11 cellular contexts compared by ENCODE assay signal in the genomic region with DNA sequence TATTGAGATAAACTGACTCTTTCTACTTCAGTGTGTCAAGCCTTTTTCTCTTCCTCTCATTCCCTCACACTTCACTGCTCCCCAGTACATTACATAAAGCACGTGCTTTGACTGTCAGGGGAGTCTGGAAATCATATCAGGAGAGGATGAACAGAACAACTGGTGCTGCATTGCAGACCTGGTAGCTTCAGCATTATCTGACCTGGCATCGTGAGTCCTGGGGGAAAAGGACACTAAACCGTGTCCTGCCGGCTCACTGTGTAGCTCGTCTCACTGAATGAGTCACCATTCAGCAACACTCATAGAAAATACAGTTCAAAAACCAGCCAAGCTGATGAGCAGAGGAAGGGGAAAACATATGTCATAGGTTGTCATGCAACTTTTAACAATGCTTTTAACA.
A peak's percentile ranks its signal among the peaks of the same experiment; 100 is the strongest.
DNase-seq lines count a peak whose midpoint lies in the region; ATAC-seq, FAIRE-seq and TF ChIP-seq lines count a peak whose summit lies in the region.
"Had no signal": no experiment of that assay in that cellular context is flagged by ENCODE, and none has a peak within 500 bp of the region (broad histone marks: within the 10 kb centered on the region; RNA-seq: fewer than 3 reads in every experiment).

No MANE protein-coding gene starts in this region.

- TF ChIP-seq CTCF in fibroblast of lung (conservative IDR thresholded peaks at IDR 0.05 in 1 of 2, IDR thresholded peaks at IDR 0.05 in 1 of 2; ENCODE audit: low read depth in 1 of 2, low read length in 2 of 2) = no peak

- H4K20me1 ChIP-seq in fibroblast of lung (ENCODE audit: control insufficient read depth, extremely low read depth, insufficient read depth, low read length) = no peaks in the 10 kb centered on the region
- H4K20me1 ChIP-seq: BLaER1 treated with 17β-estradiol and CSF1 and Interleukin-3, amounts not matched to agents 10 nM and 100 nM had no signal

- no peak overlapping the region for H3K27ac ChIP-seq in fibroblast of lung (ENCODE audit: insufficient read depth, low read length)
- H3K27ac ChIP-seq: BLaER1 treated with 17β-estradiol and CSF1 and Interleukin-3, amounts not matched to agents 10 nM and 100 nM; colonic mucosa had no signal

- DNase-seq in ACHN = peak; percentile 46
- DNase-seq in HCEC 1CT = peak; percentile 59
- DNase-seq in fibroblast of lung (ENCODE audit: low read depth in 2 of 2) = peak; percentile 51 to 65
- no peak for DNase-seq in GM12891 (ENCODE audit: insufficient read length, low spot score)
- DNase-seq in NCI-H187 treated with DMSO at 0.1 percent for 48 hours (lab: John Stamatoyannopoulos, UW) = no peak
- DNase-seq in activated CD4-positive, CD25-positive, alpha-beta regulatory T cell treated with anti-CD3 and anti-CD28 coated beads, Interleukin-2, amount 50 U/mL, for 72 hours = no peak
- DNase-seq: colonic mucosa, left ventricle myocardium superior had no signal

- peaks cover 4% of the 10 kb centered on the region for H3K4me1 ChIP-seq in fibroblast of lung (ENCODE audit: control insufficient read depth, extremely low read depth, insufficient read depth, low read length)
- H3K4me1 ChIP-seq: BLaER1 treated with 17β-estradiol and CSF1 and Interleukin-3, amounts not matched to agents 10 nM and 100 nM; colonic mucosa had no signal

- no peaks in the 10 kb centered on the region for H3K36me3 ChIP-seq in fibroblast of lung (ENCODE audit: control insufficient read depth, insufficient read depth, low read length)
- H3K36me3 ChIP-seq: BLaER1 treated with 17β-estradiol and CSF1 and Interleukin-3, amounts not matched to agents 10 nM and 100 nM; colonic mucosa had no signal

- no peaks in the 10 kb centered on the region for H3K9me3 ChIP-seq in fibroblast of lung (ENCODE audit: control insufficient read depth, insufficient read depth, low read depth, low read length)
- H3K9me3 ChIP-seq: colonic mucosa had no signal

- no peak overlapping the region for H3K9ac ChIP-seq in fibroblast of lung (ENCODE audit: insufficient read depth, low read length)
- H3K9ac ChIP-seq: BLaER1 treated with 17β-estradiol and CSF1 and Interleukin-3, amounts not matched to agents 10 nM and 100 nM had no signal

- no peaks in the 10 kb centered on the region for H3K79me2 ChIP-seq in fibroblast of lung (ENCODE audit: control insufficient read depth, insufficient read depth, low read length)

- H2AFZ ChIP-seq in fibroblast of lung (ENCODE audit: low read length) = no peak overlapping the region

- ATAC-seq in HG02759 (IDR thresholded peaks at IDR 0.05; ENCODE audit: unreplicated experiment) = no peak
- ATAC-seq: left ventricle myocardium superior had no signal

- in situ Hi-C loops in ACHN (cut with HindIII; ENCODE audit: low pct_ligation_motif_present, low pct_unique_long_range_greater_than_20kb, low sequenced_read_pairs) = no loop called here

- no peak overlapping the region for H3K4me3 ChIP-seq in fibroblast of lung (replicated peaks in 1 of 4; ENCODE audit: control extremely low read depth in 1 of 4, insufficient read depth in 1 of 4, low read depth in 3 of 4, low read length in 4 of 4)
- H3K4me3 ChIP-seq: BLaER1 treated with 17β-estradiol and CSF1 and Interleukin-3, amounts not matched to agents 10 nM and 100 nM; colonic mucosa had no signal

- no peak for FAIRE-seq in GM12891 (lab: Jason Lieb, UNC)

- H3K4me2 ChIP-seq in fibroblast of lung (ENCODE audit: extremely low read depth, insufficient read depth, low read length) = peak overlapping the region; percentile 37
- H3K4me2 ChIP-seq: BLaER1 treated with 17β-estradiol and CSF1 and Interleukin-3, amounts not matched to agents 10 nM and 100 nM had no signal

- no peak for TF ChIP-seq POLR2A in GM12891 (IDR thresholded peaks at IDR 0.05; ENCODE audit: low read depth, low read length)

- no peaks in the 10 kb centered on the region for H3K27me3 ChIP-seq in fibroblast of lung (ENCODE audit: control insufficient read depth, insufficient read depth, low read length)
- H3K27me3 ChIP-seq: BLaER1 treated with 17β-estradiol and CSF1 and Interleukin-3, amounts not matched to agents 10 nM and 100 nM; colonic mucosa had no signal

TF ChIP-seq in PFSK-1, 5 proteins besides CTCF, POLR2A, EP300 and RAD21:
- TF ChIP-seq FOXP2 (optimal IDR thresholded peaks at IDR 0.05; ENCODE audit: borderline replicate concordance, extremely low read depth, extremely low read length, insufficient read depth) (no peak), SIN3A (IDR thresholded peaks at IDR 0.05; ENCODE audit: borderline replicate concordance, insufficient read depth, low read length) (0 out of 2 replicates have a peak, but pooled peaks have one; percentile 86), POLR2AphosphoS5 (IDR thresholded peaks at IDR 0.05; ENCODE audit: low read depth, low read length) (peak; percentile 70), TAF1 (IDR thresholded peaks at IDR 0.05; ENCODE audit: borderline replicate concordance, insufficient read depth, low read length) (peak; percentile 36; the same call in 1 of the 2 replicates)
- TF ChIP-seq, protein P1, sequence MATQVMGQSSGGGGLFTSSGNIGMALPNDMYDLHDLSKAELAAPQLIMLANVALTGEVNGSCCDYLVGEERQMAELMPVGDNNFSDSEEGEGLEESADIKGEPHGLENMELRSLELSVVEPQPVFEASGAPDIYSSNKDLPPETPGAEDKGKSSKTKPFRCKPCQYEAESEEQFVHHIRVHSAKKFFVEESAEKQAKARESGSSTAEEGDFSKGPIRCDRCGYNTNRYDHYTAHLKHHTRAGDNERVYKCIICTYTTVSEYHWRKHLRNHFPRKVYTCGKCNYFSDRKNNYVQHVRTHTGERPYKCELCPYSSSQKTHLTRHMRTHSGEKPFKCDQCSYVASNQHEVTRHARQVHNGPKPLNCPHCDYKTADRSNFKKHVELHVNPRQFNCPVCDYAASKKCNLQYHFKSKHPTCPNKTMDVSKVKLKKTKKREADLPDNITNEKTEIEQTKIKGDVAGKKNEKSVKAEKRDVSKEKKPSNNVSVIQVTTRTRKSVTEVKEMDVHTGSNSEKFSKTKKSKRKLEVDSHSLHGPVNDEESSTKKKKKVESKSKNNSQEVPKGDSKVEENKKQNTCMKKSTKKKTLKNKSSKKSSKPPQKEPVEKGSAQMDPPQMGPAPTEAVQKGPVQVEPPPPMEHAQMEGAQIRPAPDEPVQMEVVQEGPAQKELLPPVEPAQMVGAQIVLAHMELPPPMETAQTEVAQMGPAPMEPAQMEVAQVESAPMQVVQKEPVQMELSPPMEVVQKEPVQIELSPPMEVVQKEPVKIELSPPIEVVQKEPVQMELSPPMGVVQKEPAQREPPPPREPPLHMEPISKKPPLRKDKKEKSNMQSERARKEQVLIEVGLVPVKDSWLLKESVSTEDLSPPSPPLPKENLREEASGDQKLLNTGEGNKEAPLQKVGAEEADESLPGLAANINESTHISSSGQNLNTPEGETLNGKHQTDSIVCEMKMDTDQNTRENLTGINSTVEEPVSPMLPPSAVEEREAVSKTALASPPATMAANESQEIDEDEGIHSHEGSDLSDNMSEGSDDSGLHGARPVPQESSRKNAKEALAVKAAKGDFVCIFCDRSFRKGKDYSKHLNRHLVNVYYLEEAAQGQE (IDR thresholded peaks at IDR 0.05; ENCODE audit: insufficient read depth in 1 of 2, low read depth in 2 of 2, low read length in 2 of 2) = no peak

TF ChIP-seq in GM12891, 5 proteins besides CTCF, POLR2A, EP300 and RAD21:
- TF ChIP-seq SPI1 (IDR thresholded peaks at IDR 0.05; ENCODE audit: low read depth, low read length) (no peak), POU2F2 (IDR thresholded peaks at IDR 0.05; ENCODE audit: low read depth, low read length) (no peak), POLR2AphosphoS5 (IDR thresholded peaks at IDR 0.05; ENCODE audit: low read depth, low read length) (no peak), TAF1 (IDR thresholded peaks at IDR 0.05; ENCODE audit: low read depth, low read length) (no peak), PAX5 (IDR thresholded peaks at IDR 0.05; ENCODE audit: insufficient read depth, low read length, severe bottlenecking) (no peak)
TF ChIP-seq in GM12891: peak in this region for 0.

Comparison
In these comparisons a context has a peak if more than half of its experiments do, and no peak if none do; other contexts are left out.
1. DNase-seq: peak in ACHN (single experiment), HCEC 1CT (single experiment) and fibroblast of lung (2 of 2); none in GM12891 (single experiment), NCI-H187 treated with DMSO at 0.1 percent for 48 hours (single experiment) and activated CD4-positive, CD25-positive, alpha-beta regulatory T cell treated with anti-CD3 and anti-CD28 coated beads, Interleukin-2, amount 50 U/mL, for 72 hours (single experiment).